28 cellular contexts compared by ENCODE assay signal in the genomic region with DNA sequence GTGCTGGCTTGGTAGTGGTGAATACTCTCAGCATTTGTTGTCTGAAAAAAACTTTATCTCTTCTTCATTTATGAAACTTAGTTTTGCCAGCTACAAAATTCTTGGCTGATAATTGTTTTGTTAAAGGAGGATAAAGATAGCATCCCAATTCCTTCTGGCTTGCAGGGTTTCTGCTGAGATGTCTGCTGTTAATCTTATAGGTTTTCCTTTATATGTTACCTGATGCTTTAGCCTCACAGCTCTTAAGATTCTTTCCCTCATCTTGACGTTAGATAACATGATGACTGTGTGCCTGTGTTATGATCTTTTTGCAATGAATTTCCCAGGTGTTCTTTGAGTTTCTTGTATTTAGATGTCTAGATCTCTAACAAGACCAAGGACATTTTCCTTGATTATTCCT. TPM values are rescaled to one million over a fixed set of nuclear protein-coding genes. Genes with fewer than 3 reads are reported as not detected.
"Had no signal": no experiment of that assay in that cellular context is flagged by ENCODE, and none has a peak within 500 bp of the region (broad histone marks: within the 10 kb centered on the region; RNA-seq: fewer than 3 reads in every experiment).

No MANE protein-coding gene starts in this region.

- DNase-seq: effector CD8-positive, alpha-beta T cell; endodermal cell; foreskin fibroblast; heart left ventricle; kidney; natural killer cell; occipital lobe; ovary; posterior cingulate gyrus; psoas muscle; right cardiac atrium; spleen; stimulated activated CD4-positive, alpha-beta T cell treated with anti-CD3 and anti-CD28 coated beads, Interleukin-4, amount 100 ng/mL, for 4 hours; stimulated activated naive CD8-positive, alpha-beta T cell treated with anti-CD3 and anti-CD28 coated beads, Interleukin-15, Interleukin-2, amounts not matched to agents 100 U/mL and 50 U/mL, for 24 hours; substantia nigra; testis; tibial artery had no signal

- H3K4me3 ChIP-seq: gastroesophageal sphincter, heart left ventricle, hepatocyte, lung, ovary, psoas muscle, skin epidermis, spleen, testis, tibial artery had no signal

- H3K27ac Mint-ChIP-seq: dendritic cell treated with granulocyte-macrophage colony-stimulating factor and Interleukin-4, amounts not matched to agents 40 ng/mL and 50 ng/mL, for 4 days; endodermal cell; memory B cell; natural killer cell; stimulated activated memory B cell treated with anti-CD40 and anti-IgM and Interleukin-4, amounts not matched to agents 10 μg/mL and 1 μg/mL and 100 μg/mL, for 72 hours; type B pancreatic cell had no signal

- H3K36me3 ChIP-seq: gastroesophageal sphincter, heart left ventricle, ovary, spleen, tibial artery had no signal

- H3K9me3 ChIP-seq: ovary, testis had no signal

- H3K36me3 Mint-ChIP-seq: type B pancreatic cell had no signal

- H3K4me1 Mint-ChIP-seq: endodermal cell; natural killer cell; stimulated activated memory B cell treated with anti-CD40 and anti-IgM and Interleukin-4, amounts not matched to agents 10 μg/mL and 1 μg/mL and 100 μg/mL, for 72 hours had no signal

- ATAC-seq: esophagus mucosa; gastroesophageal sphincter; heart left ventricle; left lobe of liver; natural killer cell; psoas muscle; right cardiac atrium; stimulated activated memory B cell treated with anti-CD40 and anti-IgM and Interleukin-4, amounts not matched to agents 10 μg/mL and 1 μg/mL and 100 μg/mL, for 72 hours; stimulated activated naive CD8-positive, alpha-beta T cell treated with anti-CD3 and anti-CD28 coated beads, Interleukin-15, Interleukin-2, amounts not matched to agents 100 U/mL and 50 U/mL, for 24 hours had no signal

- H3K4me3 Mint-ChIP-seq: dendritic cell treated with granulocyte-macrophage colony-stimulating factor and Interleukin-4, amounts not matched to agents 40 ng/mL and 50 ng/mL, for 4 days; endodermal cell; memory B cell; natural killer cell; stimulated activated memory B cell treated with anti-CD40 and anti-IgM and Interleukin-4, amounts not matched to agents 10 μg/mL and 1 μg/mL and 100 μg/mL, for 72 hours; type B pancreatic cell had no signal

- H3K27ac ChIP-seq: epithelial cell of prostate, gastroesophageal sphincter, heart left ventricle, hepatocyte, ovary, psoas muscle, skin epidermis, spleen, testis, tibial artery had no signal

- H3K4me1 ChIP-seq: gastroesophageal sphincter, heart left ventricle, psoas muscle, spleen, testis, tibial artery had no signal

- H3K27me3 ChIP-seq: gastroesophageal sphincter, hepatocyte, ovary, testis had no signal

RNA-seq across cellular contexts. Expression of a gene that starts 49.2 kb away (rescaled TPM):
- total RNA-seq: left lobe of liver, natural killer cell had no signal
